ENCODE assay signal across 17 cellular contexts in genomic region chr20:34047010-34047687, GRCh38. TPM values are rescaled to one million over a fixed set of nuclear protein-coding genes. Genes with fewer than 3 reads are reported as not detected.
DNase-seq lines count a peak whose midpoint lies in the region; ATAC-seq, FAIRE-seq and TF ChIP-seq lines count a peak whose summit lies in the region.
"Had no signal": no experiment of that assay in that cellular context is flagged by ENCODE, and none has a peak within 500 bp of the region (broad histone marks: within the 10 kb centered on the region; RNA-seq: fewer than 3 reads in every experiment).

No MANE protein-coding gene starts in this region.

- in situ Hi-C loops in HepG2 (cut with HindIII; ENCODE audit: extremely low pct_ligation_motif_present, low pct_unique_long_range_greater_than_20kb): no loop called here

- TF ChIP-seq RAD21 in HepG2 (CRISPR knock-in tag; IDR thresholded peaks at IDR 0.05): no peak

- H4K20me1 ChIP-seq in HepG2 (ENCODE audit: insufficient read depth, low read length) (peaks cover 74% of the 10 kb centered on the region), GM23338 (replicated peaks; ENCODE audit: insufficient read depth) (peaks cover 64% of the 10 kb centered on the region)

- H3K27me3 ChIP-seq in HepG2 (ENCODE audit: control insufficient read depth in 1 of 2, insufficient read depth in 2 of 2, low read length in 2 of 2) (no peaks in the 10 kb centered on the region), right lobe of liver (no peaks in the 10 kb centered on the region), GM23338 (ENCODE audit: insufficient read depth) (no peaks in the 10 kb centered on the region)
- H3K27me3 ChIP-seq: BLaER1 treated with 17β-estradiol and CSF1 and Interleukin-3, amounts not matched to agents 10 nM and 100 nM; Peyer's patch; SJSA1 had no signal

- 96% methylated on average over 7 of the region's 7 CpGs for WGBS in HepG2 (ENCODE audit: low lambda C conversion rate)
- 97% methylated on average over 4 of the region's 7 CpGs for WGBS in right lobe of liver (ENCODE audit: insufficient coverage, low coverage, low lambda C conversion rate, missing lambda C conversion rate)

- intact Hi-C loops in HepG2 (cut with micrococcal nuclease; ENCODE audit: unreplicated experiment): no loop called here
- intact Hi-C loops in right lobe of liver (cut with DNase I): no loop called here
- intact Hi-C loops in left ventricle myocardium superior (cut with micrococcal nuclease): no loop called here

- no peak overlapping the region for H3K4me3 ChIP-seq in HepG2 (replicated peaks in 1 of 3; ENCODE audit: insufficient read depth in 1 of 3, low read depth in 2 of 3, low read length in 3 of 3)
- no peak overlapping the region for H3K4me3 ChIP-seq in right lobe of liver
- no peak overlapping the region for H3K4me3 ChIP-seq in GM23338
- H3K4me3 ChIP-seq: BLaER1 treated with 17β-estradiol and CSF1 and Interleukin-3, amounts not matched to agents 10 nM and 100 nM; GM23248; Peyer's patch; SJSA1 had no signal

- H3K36me3 Mint-ChIP-seq in GM23338 (ENCODE audit: low read depth) (no peaks in the 10 kb centered on the region), glutamatergic neuron (ENCODE audit: unreplicated experiment) (no peaks in the 10 kb centered on the region), progenitor cell of endocrine pancreas (ENCODE audit: insufficient read depth) (peaks cover 5% of the 10 kb centered on the region)

- H3K27ac Mint-ChIP-seq in GM23338 (no peak overlapping the region), glutamatergic neuron (ENCODE audit: unreplicated experiment) (peak overlapping the region; percentile 45), progenitor cell of endocrine pancreas (peak overlapping the region; percentile 6)

- no peaks in the 10 kb centered on the region for H3F3A ChIP-seq in GM23338 (replicated peaks; ENCODE audit: low read depth)

- CTCF ChIA-PET in HepG2 (lab: Yijun Ruan, JAX; ENCODE audit: low intra/inter-chr PET ratio, low total read pairs): no interaction called here

- TF ChIP-seq EP300 in HepG2 (IDR thresholded peaks at IDR 0.05; ENCODE audit: low read depth in 2 of 2, low read length in 2 of 2) (no peak), HepG2 (CRISPR knock-in tag; IDR thresholded peaks at IDR 0.05; ENCODE audit: borderline replicate concordance) (no peak)

- peaks cover 6 to 26% of the 10 kb centered on the region in 2 experiments for H3K36me3 ChIP-seq in HepG2 (replicated peaks in 1 of 2; ENCODE audit: control insufficient read depth in 1 of 2, insufficient read depth in 2 of 2, low read length in 2 of 2)
- no peaks in the 10 kb centered on the region for H3K36me3 ChIP-seq in right lobe of liver
- no peaks in the 10 kb centered on the region for H3K36me3 ChIP-seq in GM23338 (ENCODE audit: insufficient read depth)
- H3K36me3 ChIP-seq: Peyer's patch had no signal

- DNase-seq in HepG2 (ENCODE audit: low spot score): no peak
- DNase-seq in right lobe of liver: no peak
- no peak for DNase-seq in GM23338 (ENCODE audit: low spot score)
- DNase-seq in glutamatergic neuron: no peak
- no peak for DNase-seq in progenitor cell of endocrine pancreas (ENCODE audit: low spot score, unreplicated experiment)
- DNase-seq in left ventricle myocardium superior: no peak
- no peak for DNase-seq in foreskin melanocyte
- DNase-seq: GDM1; GM23248; HCEC 1CT; NCI-H748 treated with DMSO at 0.1 percent for 48 hours; NK-92 treated with Interleukin-12 subunit alpha and Interleukin-12 subunit beta, amount 100 ng/mL, for 24 hours; Peyer's patch had no signal

- H3K4me3 Mint-ChIP-seq in GM23338: no peak overlapping the region; the same call in 2 of the 3 replicates
- no peak overlapping the region for H3K4me3 Mint-ChIP-seq in glutamatergic neuron (ENCODE audit: unreplicated experiment)
- no peak overlapping the region for H3K4me3 Mint-ChIP-seq in progenitor cell of endocrine pancreas (ENCODE audit: low read depth)

- no peak for FAIRE-seq in HepG2 (lab: Jason Lieb, UNC)
- FAIRE-seq: HTR-8/SVneo had no signal

- H3K9me3 ChIP-seq in HepG2 (ENCODE audit: low read length) (no peaks in the 10 kb centered on the region), right lobe of liver (no peaks in the 10 kb centered on the region)
- H3K9me3 ChIP-seq: BLaER1 treated with 17β-estradiol and CSF1 and Interleukin-3, amounts not matched to agents 10 nM and 100 nM; Peyer's patch; SJSA1 had no signal

- no peak overlapping the region for H2AFZ ChIP-seq in HepG2 (ENCODE audit: low read length)
- H2AFZ ChIP-seq in GM23338: no peak overlapping the region
- H2AFZ ChIP-seq: GM23248 had no signal

- BruUV-seq in HepG2 (replicated peaks; lab: Mats Ljungman, UMichigan): no TSS peak

- ATAC-seq in HepG2 (no peak), right lobe of liver (no peak), GM23338 (no peak), left ventricle myocardium superior (no peak), GM18870 (IDR thresholded peaks at IDR 0.05; ENCODE audit: unreplicated experiment) (no peak)

- H3K27me3 Mint-ChIP-seq in GM23338 (ENCODE audit: insufficient read depth, low read depth, poor library complexity): peaks cover 4% of the 10 kb centered on the region
- peaks cover 3% of the 10 kb centered on the region for H3K27me3 Mint-ChIP-seq in glutamatergic neuron (ENCODE audit: unreplicated experiment)
- H3K27me3 Mint-ChIP-seq in progenitor cell of endocrine pancreas: no peaks in the 10 kb centered on the region

- H3K4me1 Mint-ChIP-seq in GM23338: peaks cover 43% of the 10 kb centered on the region
- peaks cover 49% of the 10 kb centered on the region for H3K4me1 Mint-ChIP-seq in glutamatergic neuron (ENCODE audit: low read depth, unreplicated experiment)
- H3K4me1 Mint-ChIP-seq in progenitor cell of endocrine pancreas (ENCODE audit: low read depth): peaks cover 28% of the 10 kb centered on the region

- no peaks in the 10 kb centered on the region for H3K9me3 Mint-ChIP-seq in GM23338
- H3K9me3 Mint-ChIP-seq in glutamatergic neuron (ENCODE audit: unreplicated experiment): peaks cover 4% of the 10 kb centered on the region
- no peaks in the 10 kb centered on the region for H3K9me3 Mint-ChIP-seq in progenitor cell of endocrine pancreas (ENCODE audit: low read depth)

- no peaks in the 10 kb centered on the region; the same call in 1 of the 2 replicates for H3K9me2 ChIP-seq in GM23338 (ENCODE audit: insufficient read depth)

- H3K79me2 ChIP-seq in HepG2 (ENCODE audit: insufficient read depth, low read length) (peaks cover 92% of the 10 kb centered on the region), GM23338 (replicated peaks; ENCODE audit: insufficient read depth) (peaks cover 89% of the 10 kb centered on the region)

- H3K4me1 ChIP-seq in HepG2 (ENCODE audit: insufficient read depth, low read length) (peaks cover 75% of the 10 kb centered on the region), right lobe of liver (peaks cover 0 to 11% (median 4%) of the 10 kb centered on the region in 4 donors), GM23338 (ENCODE audit: insufficient read depth) (peaks cover 39% of the 10 kb centered on the region)
- H3K4me1 ChIP-seq: SJSA1 had no signal

- H3K9ac ChIP-seq in HepG2 (ENCODE audit: insufficient read depth, low read depth, low read length): no peak overlapping the region
- H3K9ac ChIP-seq: BLaER1 treated with 17β-estradiol and CSF1 and Interleukin-3, amounts not matched to agents 10 nM and 100 nM; GM23248 had no signal

- no peak overlapping the region for H3K27ac ChIP-seq in HepG2 (ENCODE audit: extremely low read length, insufficient read depth, low read length)
- H3K27ac ChIP-seq in right lobe of liver: no peak overlapping the region
- H3K27ac ChIP-seq in GM23338 (ENCODE audit: low read depth): no peak overlapping the region
- H3K27ac ChIP-seq: BLaER1 treated with 17β-estradiol and CSF1 and Interleukin-3, amounts not matched to agents 10 nM and 100 nM; GM23248; Peyer's patch; SJSA1 had no signal

- POLR2A ChIA-PET in HepG2 (lab: Yijun Ruan, JAX): interaction anchor here (1.3 kb wide), 1 partner anchor 54 kb away, joined by 4 read pairs; the partner anchor contains the start of gene RALY

- no peak overlapping the region for H3K4me2 ChIP-seq in HepG2 (ENCODE audit: low read depth, low read length)
- peak overlapping the region; percentile 31; the same call in 1 of the 2 replicates for H3K4me2 ChIP-seq in GM23338
- H3K4me2 ChIP-seq: BLaER1 treated with 17β-estradiol and CSF1 and Interleukin-3, amounts not matched to agents 10 nM and 100 nM had no signal

- TF ChIP-seq POLR2A in HepG2 (IDR thresholded peaks at IDR 0.05; ENCODE audit: insufficient read depth in 1 of 2, low read depth in 2 of 2, low read length in 2 of 2): no peak
- TF ChIP-seq POLR2A in right lobe of liver (IDR thresholded peaks at IDR 0.05): no peak

- TF ChIP-seq CTCF in HepG2 (CRISPR knock-in tag; IDR thresholded peaks at IDR 0.05): no peak
- TF ChIP-seq CTCF in right lobe of liver (IDR thresholded peaks at IDR 0.05): no peak
- TF ChIP-seq CTCF in GM23338 (conservative IDR thresholded peaks at IDR 0.05; ENCODE audit: low read depth in 2 of 2): no peak
- TF ChIP-seq CTCF in glutamatergic neuron (IDR thresholded peaks at IDR 0.05; ENCODE audit: partially characterized antibody, unreplicated experiment): no peak
- TF ChIP-seq CTCF in progenitor cell of endocrine pancreas (IDR thresholded peaks at IDR 0.05; ENCODE audit: unreplicated experiment): no peak

RNA-seq across cellular contexts. Expression of gene RALY, which starts 53.4 kb away (rescaled TPM):
- 186 and 213 TPM in 2 replicates for total RNA-seq in HepG2 (2016; rRNA removed; fragmentation: Illumina TruSeq; extraction: Trizol)
- 149 TPM in 2 replicates for total RNA-seq in HepG2 (2016; cell fraction: cytosol; rRNA removed; fragmentation: Illumina TruSeq; extraction: Trizol; ENCODE audit: low read depth)
- 189 and 205 TPM in 2 replicates for total RNA-seq in HepG2 (2016; cell fraction: insoluble cytoplasmic fraction; rRNA removed; fragmentation: Illumina TruSeq; extraction: Trizol)
- 212 and 253 TPM in 2 replicates for total RNA-seq in HepG2 (2016; cell fraction: membrane; rRNA removed; fragmentation: Illumina TruSeq; extraction: Trizol)
- total RNA-seq in HepG2 (2016; cell fraction: nucleus; rRNA removed; fragmentation: Illumina TruSeq; extraction: Trizol): 108 and 117 TPM in 2 replicates
- polyA plus RNA-seq in HepG2 (2011; rRNA removed): 178 and 179 TPM in 2 replicates
- 154 and 230 TPM in 2 replicates for polyA plus RNA-seq in HepG2 (2011; cell fraction: cytosol; rRNA removed)
- polyA plus RNA-seq in HepG2 (2011; cell fraction: nucleus; rRNA removed): 90.5 and 93.6 TPM in 2 replicates
- polyA plus RNA-seq in HepG2 (2012): 139 and 151 TPM in 2 replicates
- 205 and 264 TPM in 2 replicates for polyA plus RNA-seq in HepG2 (2016; cell fraction: cytosol; fragmentation: Illumina TruSeq; extraction: Trizol; ENCODE audit: low read depth)
- polyA plus RNA-seq in HepG2 (2016; cell fraction: insoluble cytoplasmic fraction; fragmentation: Illumina TruSeq; extraction: Trizol; ENCODE audit: low read depth): 400 and 432 TPM in 2 replicates
- polyA plus RNA-seq in HepG2 (2016; cell fraction: membrane; fragmentation: Illumina TruSeq; extraction: Trizol; ENCODE audit: low read depth): 287 and 342 TPM in 2 replicates
- 252 and 257 TPM in 2 replicates for polyA plus RNA-seq in HepG2 (2016; cell fraction: nucleus; fragmentation: Illumina TruSeq; extraction: Trizol; ENCODE audit: insufficient read depth, low read depth)
- polyA minus RNA-seq in HepG2 (2011; rRNA and poly(A)+ RNA removed; ENCODE audit: low replicate concordance): 148 and 200 TPM in 2 replicates
- polyA minus RNA-seq in HepG2 (2011; cell fraction: cytosol; rRNA and poly(A)+ RNA removed): 99.8 and 102 TPM in 2 replicates
- polyA minus RNA-seq in HepG2 (2011; cell fraction: nucleus; rRNA and poly(A)+ RNA removed): 75.0 and 76.2 TPM in 2 replicates
- total RNA-seq in right lobe of liver: 10 to 100 TPM; 24.8 to 42.1 (median 33.4) TPM
- 161 and 167 TPM in 2 replicates for total RNA-seq in GM23338 (2014; rRNA removed; shearing (Covaris generic))
- 137 and 144 TPM in 2 replicates for polyA plus RNA-seq in GM23338 (2016; fragmentation: Nextera tagmentation; extraction: Ambion mirVana)
- total RNA-seq in glutamatergic neuron (ENCODE audit: unreplicated experiment): 234 TPM
- 228 and 236 TPM in 2 replicates for total RNA-seq in progenitor cell of endocrine pancreas
- total RNA-seq in left ventricle myocardium superior: 104 TPM
